Comparison of ENCODE assay signal across 1 cellular context in the genomic region with DNA sequence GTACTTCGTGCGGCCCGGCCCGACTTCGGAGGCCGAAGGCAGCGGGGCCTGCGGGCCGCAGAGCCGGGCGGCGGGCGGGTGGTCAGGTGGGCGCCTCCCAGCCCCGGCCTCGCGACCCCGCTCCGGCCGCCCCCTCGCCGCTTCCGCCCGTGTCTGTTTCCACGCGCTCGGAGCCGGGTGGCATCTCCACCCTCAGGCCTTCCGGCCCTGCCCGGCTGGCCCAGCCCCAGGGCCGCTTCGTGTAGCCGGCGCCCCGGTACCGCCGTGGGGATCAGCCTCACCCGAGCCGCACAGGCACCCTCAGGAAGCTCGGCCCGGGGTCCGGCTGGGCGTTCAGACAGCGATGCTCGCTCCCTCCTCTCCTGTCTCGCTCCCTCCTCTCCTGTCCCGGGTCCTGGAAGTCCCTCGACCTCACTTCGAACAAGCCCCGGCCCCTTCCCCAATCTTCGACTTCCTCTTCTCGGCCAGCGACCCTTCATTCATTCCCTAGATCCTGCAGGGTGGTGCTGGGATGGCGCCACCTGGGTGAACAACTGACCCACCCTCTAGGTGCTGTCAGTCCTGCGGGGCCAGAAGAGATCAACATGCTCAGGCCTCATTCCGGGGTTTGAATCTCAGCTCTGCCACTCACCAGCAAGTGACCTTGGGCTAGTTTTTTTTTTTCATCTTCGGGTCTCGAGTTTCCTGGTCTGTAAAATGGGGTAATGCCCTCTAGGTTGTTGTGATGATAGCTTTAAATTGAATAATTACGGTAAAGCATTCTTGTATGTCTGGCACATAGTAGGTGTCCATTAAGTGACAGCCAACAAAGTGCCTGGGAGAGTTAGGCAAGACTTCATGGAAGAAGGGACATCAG.
TF ChIP-seq lines count a peak whose summit lies in the region.

No MANE protein-coding gene starts in this region.

TF ChIP-seq in endothelial cell of umbilical vein, 7 proteins besides CTCF, POLR2A, EP300 and RAD21:
- TF ChIP-seq, protein P1, sequence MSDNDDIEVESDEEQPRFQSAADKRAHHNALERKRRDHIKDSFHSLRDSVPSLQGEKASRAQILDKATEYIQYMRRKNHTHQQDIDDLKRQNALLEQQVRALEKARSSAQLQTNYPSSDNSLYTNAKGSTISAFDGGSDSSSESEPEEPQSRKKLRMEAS (IDR thresholded peaks at IDR 0.05; ENCODE audit: insufficient read depth, insufficient read length) = no peak
- TF ChIP-seq GATA2 (IDR thresholded peaks at IDR 0.05; ENCODE audit: insufficient read depth, insufficient read length, low read depth, low read length) (no peak), JUN (IDR thresholded peaks at IDR 0.05; ENCODE audit: borderline replicate concordance, insufficient read depth, insufficient read length, low read depth) (no peak), FOS (IDR thresholded peaks at IDR 0.05; ENCODE audit: borderline replicate concordance, insufficient read depth, low read length) (no peak), POLR2AphosphoS5 (IDR thresholded peaks at IDR 0.05; ENCODE audit: insufficient read depth, low read depth, low read length) (no peak), EZH2 (IDR thresholded peaks at IDR 0.05; ENCODE audit: borderline replicate concordance, low read depth, low read length, severe bottlenecking) (no peak), MYC (IDR thresholded peaks at IDR 0.05; ENCODE audit: low read depth, low read length) (no peak)
